In genomic region chr5:125719681-125720676, GRCh38 we compare ENCODE assay signal across 12 cellular contexts.
A peak's percentile ranks its signal among the peaks of the same experiment; 100 is the strongest.
DNase-seq lines count a peak whose midpoint lies in the region; ATAC-seq, FAIRE-seq and TF ChIP-seq lines count a peak whose summit lies in the region.
"Had no signal": no experiment of that assay in that cellular context is flagged by ENCODE, and none has a peak within 500 bp of the region (broad histone marks: within the 10 kb centered on the region; RNA-seq: fewer than 3 reads in every experiment).

No MANE protein-coding gene starts in this region.

- TF ChIP-seq CTCF in endodermal cell (conservative IDR thresholded peaks at IDR 0.05), result no peak
- TF ChIP-seq CTCF in D721Med (IDR thresholded peaks at IDR 0.05; ENCODE audit: insufficient read depth, missing control alignments), result no peak

- H3K9me3 ChIP-seq in endodermal cell (ENCODE audit: control insufficient read depth, low read length) (no peaks in the 10 kb centered on the region), neuron (ENCODE audit: low read length) (no peaks in the 10 kb centered on the region), MG63 (no peaks in the 10 kb centered on the region)
- H3K9me3 ChIP-seq: neutrophil had no signal

- WGBS in endodermal cell (ENCODE audit: insufficient coverage in 1 of 2, insufficient read length in 1 of 2), 2 experiments, result 61 to 80% methylated on average over 8 to 11 of the region's 11 CpGs

- no peaks in the 10 kb centered on the region for H3K4me1 Mint-ChIP-seq in endodermal cell
- H3K4me1 Mint-ChIP-seq in activated T-cell treated with anti-CD3 and anti-CD28 coated beads, Interleukin-2, amount 50 U/mL, for 24 hours (ENCODE audit: low read depth), result no peaks in the 10 kb centered on the region
- H3K4me1 Mint-ChIP-seq: CD4-positive, alpha-beta memory T cell had no signal

- no peak for ATAC-seq in HG02571 (IDR thresholded peaks at IDR 0.05; ENCODE audit: unreplicated experiment)

- H3K27ac Mint-ChIP-seq in endodermal cell, result no peak overlapping the region
- H3K27ac Mint-ChIP-seq in activated T-cell treated with anti-CD3 and anti-CD28 coated beads, Interleukin-2, amount 50 U/mL, for 24 hours, result no peak overlapping the region
- H3K27ac Mint-ChIP-seq: CD4-positive, alpha-beta memory T cell had no signal

- no peak overlapping the region for H3K4me3 ChIP-seq in endodermal cell (ENCODE audit: low read length)
- peak overlapping the region; percentile 12 for H3K4me3 ChIP-seq in neuron (ENCODE audit: low read length)
- H3K4me3 ChIP-seq in MG63, result no peak overlapping the region

- H3K27ac ChIP-seq in endodermal cell (ENCODE audit: low read depth, low read length), result peak overlapping the region; percentile 93
- H3K27ac ChIP-seq: neutrophil had no signal

- H3K27me3 Mint-ChIP-seq in endodermal cell (ENCODE audit: insufficient read depth), result no peaks in the 10 kb centered on the region
- no peaks in the 10 kb centered on the region for H3K27me3 Mint-ChIP-seq in activated T-cell treated with anti-CD3 and anti-CD28 coated beads, Interleukin-2, amount 50 U/mL, for 24 hours
- H3K27me3 Mint-ChIP-seq: CD4-positive, alpha-beta memory T cell had no signal

- H3K4me1 ChIP-seq in endodermal cell (ENCODE audit: control insufficient read depth, insufficient read depth, low read length) (no peaks in the 10 kb centered on the region), neuron (ENCODE audit: insufficient read depth, low read length) (peaks cover 43% of the 10 kb centered on the region)

- no peak for FAIRE-seq in D721Med (lab: Jason Lieb, UNC)
- FAIRE-seq: endothelial cell of umbilical vein, RCC 7860 had no signal

- H3K36me3 Mint-ChIP-seq in endodermal cell (ENCODE audit: low read depth), result no peaks in the 10 kb centered on the region
- no peaks in the 10 kb centered on the region for H3K36me3 Mint-ChIP-seq in activated T-cell treated with anti-CD3 and anti-CD28 coated beads, Interleukin-2, amount 50 U/mL, for 24 hours (ENCODE audit: low read depth)
- H3K36me3 Mint-ChIP-seq: CD4-positive, alpha-beta memory T cell had no signal

- peak overlapping the region; percentile 30 for H2AFZ ChIP-seq in neuron (ENCODE audit: low read depth, low read length)

- no peak overlapping the region for H3K4me3 Mint-ChIP-seq in endodermal cell
- no peak overlapping the region for H3K4me3 Mint-ChIP-seq in activated T-cell treated with anti-CD3 and anti-CD28 coated beads, Interleukin-2, amount 50 U/mL, for 24 hours
- H3K4me3 Mint-ChIP-seq: CD4-positive, alpha-beta memory T cell had no signal

- DNase-seq in DMS79 treated with DMSO at 0.1 percent for 48 hours (lab: John Stamatoyannopoulos, UW), result peak; percentile 73
- peak; percentile 93 for DNase-seq in NCI-H2171 treated with DMSO at 0.1 percent for 48 hours (lab: John Stamatoyannopoulos, UW)
- no peak for DNase-seq in endodermal cell
- DNase-seq in D721Med (ENCODE audit: insufficient read length, low spot score), result no peak
- DNase-seq in MG63, result no peak
- no peak for DNase-seq in activated T-cell treated with anti-CD3 and anti-CD28 coated beads, Interleukin-2, amount 50 U/mL, for 24 hours
- DNase-seq: CD4-positive, alpha-beta memory T cell had no signal

- no peaks in the 10 kb centered on the region for H3K36me3 ChIP-seq in endodermal cell (ENCODE audit: control insufficient read depth, insufficient read depth, low read length)
- no peaks in the 10 kb centered on the region for H3K36me3 ChIP-seq in neuron (ENCODE audit: insufficient read depth, low read length)
- no peaks in the 10 kb centered on the region for H3K36me3 ChIP-seq in MG63
- H3K36me3 ChIP-seq: neutrophil had no signal

- H3K9me3 Mint-ChIP-seq in endodermal cell, result no peaks in the 10 kb centered on the region
- H3K9me3 Mint-ChIP-seq in activated T-cell treated with anti-CD3 and anti-CD28 coated beads, Interleukin-2, amount 50 U/mL, for 24 hours, result peaks cover 7% of the 10 kb centered on the region

- no peak overlapping the region for H3K9ac ChIP-seq in endodermal cell (ENCODE audit: extremely low read depth, low read length, poor library complexity, severe bottlenecking)

- H3K27me3 ChIP-seq in endodermal cell (ENCODE audit: control insufficient read depth, insufficient read depth, low read length, poor library complexity, severe bottlenecking) (no peaks in the 10 kb centered on the region), neuron (ENCODE audit: insufficient read depth, low read length) (no peaks in the 10 kb centered on the region), MG63 (no peaks in the 10 kb centered on the region)
- H3K27me3 ChIP-seq: neutrophil had no signal

Comparison
In these comparisons a context has a peak if more than half of its experiments do, and no peak if none do; other contexts are left out.
1. DNase-seq: peak in DMS79 treated with DMSO at 0.1 percent for 48 hours (single experiment) and NCI-H2171 treated with DMSO at 0.1 percent for 48 hours (single experiment); none in endodermal cell (single experiment), D721Med (single experiment), MG63 (single experiment) and activated T-cell treated with anti-CD3 and anti-CD28 coated beads, Interleukin-2, amount 50 U/mL, for 24 hours (single experiment).